Comparison of ENCODE assay signal across 9 cellular contexts in the genomic region with DNA sequence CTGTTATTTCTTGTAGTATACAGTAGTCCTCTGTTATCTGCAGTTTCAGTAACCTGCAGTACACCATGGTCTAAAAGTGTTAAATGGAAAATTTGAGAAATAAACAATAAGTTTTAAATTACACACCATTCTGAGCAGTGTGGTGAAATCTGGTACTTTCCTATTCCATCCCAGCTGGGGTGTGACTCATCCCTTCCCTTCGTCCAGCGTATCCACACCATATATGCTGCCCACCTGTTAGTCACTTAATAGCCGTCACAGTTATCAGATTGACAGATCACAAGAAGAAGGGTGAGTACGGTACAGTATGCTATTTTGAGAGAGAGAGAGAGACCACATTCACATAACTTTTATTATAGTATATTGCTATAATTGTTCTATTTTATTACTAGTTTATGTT. TPM values are rescaled to one million over a fixed set of nuclear protein-coding genes. Genes with fewer than 3 reads are reported as not detected.
A peak's percentile ranks its signal among the peaks of the same experiment; 100 is the strongest.
DNase-seq lines count a peak whose midpoint lies in the region; ATAC-seq and TF ChIP-seq lines count a peak whose summit lies in the region.
"Had no signal": no experiment of that assay in that cellular context is flagged by ENCODE, and none has a peak within 500 bp of the region (broad histone marks: within the 10 kb centered on the region; RNA-seq: fewer than 3 reads in every experiment).

No MANE protein-coding gene starts in this region.

- H3K4me1 ChIP-seq in Karpas-422 (ENCODE audit: low read length) (no peaks in the 10 kb centered on the region), H9 (ENCODE audit: insufficient read depth, low read length) (no peaks in the 10 kb centered on the region)

- ATAC-seq in GM21447 (IDR thresholded peaks at IDR 0.05; ENCODE audit: unreplicated experiment) (peak; percentile 46), GM18517 (IDR thresholded peaks at IDR 0.05; ENCODE audit: unreplicated experiment) (no peak)

- H2AK5ac ChIP-seq in H9 (ENCODE audit: insufficient read length, low read length), result no peak overlapping the region

- no peaks in the 10 kb centered on the region for H4K20me1 ChIP-seq in Karpas-422 (ENCODE audit: insufficient read depth, low read depth, low read length)
- H4K20me1 ChIP-seq in H9 (ENCODE audit: control insufficient read depth, insufficient read depth, insufficient read length), result no peaks in the 10 kb centered on the region

- H2BK12ac ChIP-seq in H9 (ENCODE audit: insufficient read length, low read depth, low read length), result no peak overlapping the region

- H3K4me3 ChIP-seq in BJ (ENCODE audit: low read depth, low read length) (no peak overlapping the region), Karpas-422 (ENCODE audit: low read length) (no peak overlapping the region)

- H3K9me3 ChIP-seq in Karpas-422 (ENCODE audit: low read length) (no peaks in the 10 kb centered on the region), H9 (ENCODE audit: control insufficient read depth, low read depth, low read length) (no peaks in the 10 kb centered on the region)

- no peak overlapping the region for H3K23ac ChIP-seq in H9 (ENCODE audit: insufficient read length, low read depth, low read length)

- H3T11ph ChIP-seq in H9 (ENCODE audit: low read length), result no peak overlapping the region

- H3K4me2 ChIP-seq in Karpas-422 (ENCODE audit: low read depth, low read length, poor library complexity, severe bottlenecking) (no peak overlapping the region), H9 (ENCODE audit: insufficient read depth, insufficient read length, low read length) (no peak overlapping the region)

- H2AFZ ChIP-seq in Karpas-422 (ENCODE audit: low read length), result no peak overlapping the region
- H2AFZ ChIP-seq in H9 (ENCODE audit: low read length), result no peak overlapping the region

- no peaks in the 10 kb centered on the region for H3K23me2 ChIP-seq in H9 (ENCODE audit: insufficient read length, low read depth, low read length, poor library complexity, severe bottlenecking)

- H3K18ac ChIP-seq in H9 (ENCODE audit: insufficient read length, low read depth, low read length), result no peak overlapping the region

- H2BK20ac ChIP-seq in H9 (ENCODE audit: low read depth, low read length, poor library complexity, severe bottlenecking), result no peak overlapping the region

- CTCF ChIA-PET in BJ (lab: Yijun Ruan, JAX), result no interaction called here

- no peaks in the 10 kb centered on the region for H3K9me2 ChIP-seq in Karpas-422 (replicated peaks; ENCODE audit: insufficient read depth, low read length)

- H3K14ac ChIP-seq in H9 (ENCODE audit: insufficient read depth, low read length), result no peak overlapping the region

- no peak overlapping the region for H4K8ac ChIP-seq in H9 (replicated peaks; ENCODE audit: insufficient read length, low read depth, low read length)

- H4K91ac ChIP-seq in H9 (ENCODE audit: insufficient read length, low read depth, low read length), result no peak overlapping the region

- no peak overlapping the region for H2BK120ac ChIP-seq in H9 (ENCODE audit: low read depth, low read length, poor library complexity, severe bottlenecking)

- H2BK15ac ChIP-seq in H9 (ENCODE audit: low read depth, low read length), result no peak overlapping the region

- H3K27ac ChIP-seq in Karpas-422 (ENCODE audit: low read length) (no peak overlapping the region), H9 (ENCODE audit: insufficient read length, low read depth, low read length) (no peak overlapping the region)

- no peaks in the 10 kb centered on the region for H3K36me3 ChIP-seq in BJ (ENCODE audit: control insufficient read depth, insufficient read depth, low read length)
- no peaks in the 10 kb centered on the region for H3K36me3 ChIP-seq in Karpas-422 (ENCODE audit: insufficient read depth, low read length)

- no peak overlapping the region for H3K56ac ChIP-seq in H9 (ENCODE audit: insufficient read length, low read depth, low read length)

- no peaks in the 10 kb centered on the region; a peak in 2 of 7 replicates for H3K36me3 Mint-ChIP-seq in H9 (ENCODE audit: insufficient read depth in 1 of 3, low read depth in 3 of 3)

- no CpG with 5 or more reads among the region's 4 CpGs for WGBS in H9 (ENCODE audit: extremely low coverage, insufficient read length, low lambda C conversion rate)

- H3K9me3 Mint-ChIP-seq in H9, result no peaks in the 10 kb centered on the region

- H3K79me1 ChIP-seq in H9 (ENCODE audit: insufficient read depth, low read depth, low read length, poor library complexity, severe bottlenecking), result no peaks in the 10 kb centered on the region

- no peak overlapping the region for H4K5ac ChIP-seq in H9 (ENCODE audit: insufficient read length, low read depth, low read length)

- DNase-seq in BJ (ENCODE audit: low read depth) (peak; percentile 1), SW480 (ENCODE audit: low spot score) (peak; percentile 67), kidney glomerular epithelial cell (lab: John Stamatoyannopoulos, UW) (peak; percentile 64), Karpas-422 (no peak), H9 (no peak), DMS79 treated with DMSO at 0.1 percent for 48 hours (lab: John Stamatoyannopoulos, UW) (no peak)
- DNase-seq: NCI-H2107 had no signal

- H3K27ac Mint-ChIP-seq in H9, result no peak overlapping the region

- no peak overlapping the region for H3K4ac ChIP-seq in H9 (ENCODE audit: low read depth, low read length)

- H3K4me3 Mint-ChIP-seq in H9, result no peak overlapping the region

- H3K27me3 ChIP-seq in BJ (ENCODE audit: control insufficient read depth, insufficient read depth, low read length), result no peaks in the 10 kb centered on the region
- H3K27me3 ChIP-seq in Karpas-422 (ENCODE audit: low read length), result no peaks in the 10 kb centered on the region
- H3K27me3 ChIP-seq in H9 (ENCODE audit: insufficient read depth, low read length), result no peaks in the 10 kb centered on the region

- TF ChIP-seq CTCF in BJ (IDR thresholded peaks at IDR 0.05; ENCODE audit: insufficient read depth, low read depth, low read length) (no peak), H9 (conservative IDR thresholded peaks at IDR 0.05) (no peak)

- POLR2A ChIA-PET in BJ (lab: Charles Lee), result no interaction called here

- no peaks in the 10 kb centered on the region for H3K79me2 ChIP-seq in Karpas-422 (ENCODE audit: low read length)
- H3K79me2 ChIP-seq in H9 (ENCODE audit: insufficient read depth, low read length), result no peaks in the 10 kb centered on the region

- H3K9ac ChIP-seq in Karpas-422 (ENCODE audit: low read length) (no peak overlapping the region), H9 (ENCODE audit: extremely low read depth, insufficient read length, low read length) (no peak overlapping the region)

- no peaks in the 10 kb centered on the region for H3K27me3 Mint-ChIP-seq in H9 (ENCODE audit: low read depth)

- no peak overlapping the region for H2BK5ac ChIP-seq in H9 (ENCODE audit: insufficient read length, low read length)

- no peaks in the 10 kb centered on the region for H3K4me1 Mint-ChIP-seq in H9

RNA-seq across cellular contexts. Expression of a gene that starts 28.9 kb away (rescaled TPM):
- 2.6 and 3.5 TPM in 2 replicates for polyA plus RNA-seq in BJ (2011; rRNA removed)
- polyA minus RNA-seq in BJ (2011; rRNA and poly(A)+ RNA removed), result 2.6 and 3.4 TPM in 2 replicates
- total RNA-seq in Karpas-422 (2014; rRNA removed; shearing (Covaris generic); ENCODE audit: low replicate concordance), result 0.36 and 0.60 TPM in 2 replicates
- total RNA-seq in H9 (2021), result 0.72 and 0.79 TPM in 2 replicates

RNA-seq across cellular contexts. Expression of a gene that starts 53.3 kb away (rescaled TPM):
- not detected in 2 replicates for polyA plus RNA-seq in BJ (2011; rRNA removed)
- not detected in 2 replicates for polyA minus RNA-seq in BJ (2011; rRNA and poly(A)+ RNA removed)
- total RNA-seq in Karpas-422 (2014; rRNA removed; shearing (Covaris generic); ENCODE audit: low replicate concordance), result not detected in 2 replicates
- 0.70 and 0.72 TPM in 2 replicates for total RNA-seq in H9 (2021)

Comparison
In these comparisons a context has a peak if more than half of its experiments do, and no peak if none do; other contexts are left out.
1. DNase-seq: peak in BJ (single experiment), SW480 (single experiment) and kidney glomerular epithelial cell (single experiment); none in Karpas-422 (single experiment), H9 (single experiment) and DMS79 treated with DMSO at 0.1 percent for 48 hours (single experiment).